ENCODE assay signal across 8 cellular contexts in genomic region chr6:33197431-33198048, GRCh38. TPM values are rescaled to one million over a fixed set of nuclear protein-coding genes. Genes with fewer than 3 reads are reported as not detected.
A peak's percentile ranks its signal among the peaks of the same experiment; 100 is the strongest.
DNase-seq lines count a peak whose midpoint lies in the region; ATAC-seq and TF ChIP-seq lines count a peak whose summit lies in the region.

No MANE protein-coding gene starts in this region.

- H3K27ac ChIP-seq in SU-DHL-6 (ENCODE audit: low read depth, low read length) (no peak overlapping the region), endodermal cell (ENCODE audit: low read depth, low read length) (no peak overlapping the region)

- no peaks in the 10 kb centered on the region for H4K20me1 ChIP-seq in SU-DHL-6 (ENCODE audit: low read depth, low read length)

- H3K4me3 ChIP-seq in SU-DHL-6 (ENCODE audit: insufficient read depth, low read length, poor library complexity, severe bottlenecking) (no peak overlapping the region), endodermal cell (ENCODE audit: low read length) (no peak overlapping the region)

- H3K27ac Mint-ChIP-seq in endodermal cell = peak overlapping the region; percentile 61

- H3K27me3 Mint-ChIP-seq in endodermal cell (ENCODE audit: insufficient read depth) = peaks cover 4% of the 10 kb centered on the region

- H3K4me1 Mint-ChIP-seq in endodermal cell = peaks cover 20% of the 10 kb centered on the region

- H3K27me3 ChIP-seq in SU-DHL-6 (ENCODE audit: low read length) = no peaks in the 10 kb centered on the region
- peaks cover 6% of the 10 kb centered on the region for H3K27me3 ChIP-seq in endodermal cell (ENCODE audit: control insufficient read depth, insufficient read depth, low read length, poor library complexity, severe bottlenecking)

- peaks cover 5% of the 10 kb centered on the region for H3K4me1 ChIP-seq in endodermal cell (ENCODE audit: control insufficient read depth, insufficient read depth, low read length)

- no peaks in the 10 kb centered on the region for H3K9me3 ChIP-seq in SU-DHL-6 (ENCODE audit: insufficient read depth, low read length)
- H3K9me3 ChIP-seq in endodermal cell (ENCODE audit: control insufficient read depth, low read length) = no peaks in the 10 kb centered on the region

- H3K36me3 ChIP-seq in SU-DHL-6 (ENCODE audit: low read length) = peaks cover 10% of the 10 kb centered on the region
- peaks cover 38% of the 10 kb centered on the region for H3K36me3 ChIP-seq in endodermal cell (ENCODE audit: control insufficient read depth, insufficient read depth, low read length)

- H3K79me2 ChIP-seq in SU-DHL-6 (ENCODE audit: insufficient read depth, low read length) = peaks cover 33% of the 10 kb centered on the region

- no peak overlapping the region for H3K4me2 ChIP-seq in SU-DHL-6 (ENCODE audit: low read depth, low read length, poor library complexity, severe bottlenecking)

- DNase-seq in activated naive CD4-positive, alpha-beta T cell treated with Interleukin-2 at 50 U/mL for 16 hours = peak; percentile 21
- no peak for DNase-seq in activated naive CD4-positive, alpha-beta T cell treated with anti-CD3 and anti-CD28 coated beads, Interleukin-2, amount 50 U/mL, for 16 hours
- DNase-seq in LoVo (ENCODE audit: low spot score) (peak; percentile 44), endodermal cell (peak; percentile 80), midbrain (lab: John Stamatoyannopoulos, UW) (peak; percentile 57)
- no peak for DNase-seq in activated CD4-positive, CD25-positive, alpha-beta regulatory T cell (lab: John Stamatoyannopoulos, UW)

- whole genome bisulfite sequencing in endodermal cell (ENCODE audit: insufficient coverage in 1 of 2, insufficient read length in 1 of 2), 2 experiments = 51 to 68% methylated on average over 9 to 12 of the region's 12 CpGs

- H3F3A ChIP-seq in SU-DHL-6 (ENCODE audit: insufficient read depth) = peaks cover 25% of the 10 kb centered on the region

- no peak for ATAC-seq in HG03354 (IDR thresholded peaks at IDR 0.05; ENCODE audit: poor library complexity, severe bottlenecking, unreplicated experiment)

- H3K4me3 Mint-ChIP-seq in endodermal cell = no peak overlapping the region

- H3K9ac ChIP-seq in SU-DHL-6 (ENCODE audit: low read length) (no peak overlapping the region), endodermal cell (ENCODE audit: extremely low read depth, low read length, poor library complexity, severe bottlenecking) (no peak overlapping the region)

- H3K36me3 Mint-ChIP-seq in endodermal cell (ENCODE audit: low read depth) = peaks cover 41% of the 10 kb centered on the region

- H3K9me2 ChIP-seq in SU-DHL-6 (replicated peaks; ENCODE audit: insufficient read depth, low read length) = no peaks in the 10 kb centered on the region

- H3K9me3 Mint-ChIP-seq in endodermal cell = no peaks in the 10 kb centered on the region

- TF ChIP-seq CTCF in SU-DHL-6 (IDR thresholded peaks at IDR 0.05; ENCODE audit: insufficient read depth, low read length, poor library complexity, severe bottlenecking) (peak; percentile 97), endodermal cell (conservative IDR thresholded peaks at IDR 0.05) (peak; percentile 85)

- no peak overlapping the region for H2AFZ ChIP-seq in SU-DHL-6 (ENCODE audit: low read depth, low read length, severe bottlenecking)

RNA-seq across cellular contexts. Expression of gene RXRB, which starts 2.9 kb away (rescaled TPM):
- total RNA-seq in endodermal cell = 10 to 100 TPM; 24.8 to 27.2 TPM
- polyA plus RNA-seq in endodermal cell (2013, experiment 1 of 2) = 46.3 TPM
- 38.0 TPM for polyA plus RNA-seq in endodermal cell (2013, experiment 2 of 2)

RNA-seq across cellular contexts. Expression of gene SLC39A7, which starts 3.1 kb away (rescaled TPM):
- total RNA-seq in endodermal cell = 100 to 1,000 TPM; 123 to 163 TPM
- 107 TPM for polyA plus RNA-seq in endodermal cell (2013, experiment 1 of 2)
- 105 TPM for polyA plus RNA-seq in endodermal cell (2013, experiment 2 of 2)

RNA-seq across cellular contexts. Expression of gene COL11A2, which starts 5.3 kb away (rescaled TPM):
- 1 to 10 TPM; 1.3 to 2.8 TPM for total RNA-seq in endodermal cell
- 17.6 TPM for polyA plus RNA-seq in endodermal cell (2013, experiment 1 of 2)
- polyA plus RNA-seq in endodermal cell (2013, experiment 2 of 2) = 13.1 TPM

RNA-seq across cellular contexts. Expression of gene HSD17B8, which starts 6.9 kb away (rescaled TPM):
- total RNA-seq in endodermal cell = 1 to 10 TPM; 5.7 to 6.8 TPM
- polyA plus RNA-seq in endodermal cell (2013, experiment 1 of 2) = 13.2 TPM
- polyA plus RNA-seq in endodermal cell (2013, experiment 2 of 2) = 12.2 TPM

RNA-seq across cellular contexts. Expression of gene RING1, which starts 10.8 kb away (rescaled TPM):
- 10 to 100 TPM; 31.0 to 31.8 TPM for total RNA-seq in endodermal cell
- 65.4 TPM for polyA plus RNA-seq in endodermal cell (2013, experiment 1 of 2)
- polyA plus RNA-seq in endodermal cell (2013, experiment 2 of 2) = 55.9 TPM

Comparison
In these comparisons a context has a peak if more than half of its experiments do, and no peak if none do; other contexts are left out.
1. DNase-seq: peak in activated naive CD4-positive, alpha-beta T cell treated with Interleukin-2 at 50 U/mL for 16 hours (single experiment), LoVo (single experiment), endodermal cell (single experiment) and midbrain (single experiment); none in activated naive CD4-positive, alpha-beta T cell treated with anti-CD3 and anti-CD28 coated beads, Interleukin-2, amount 50 U/mL, for 16 hours (single experiment) and activated CD4-positive, CD25-positive, alpha-beta regulatory T cell (0 of 4).